In genomic region chr17:81832608-81833159, GRCh38 we compare ENCODE assay signal across 1 cellular context.
TF ChIP-seq lines count a peak whose summit lies in the region.

No MANE protein-coding gene starts in this region.

TF ChIP-seq in endothelial cell of umbilical vein, 7 proteins besides CTCF, POLR2A, EP300 and RAD21:
- no peak for TF ChIP-seq MAX (IDR thresholded peaks at IDR 0.05; ENCODE audit: insufficient read depth, insufficient read length)
- no peak for TF ChIP-seq POLR2AphosphoS5 (IDR thresholded peaks at IDR 0.05; ENCODE audit: insufficient read depth, low read depth, low read length)
- TF ChIP-seq MYC (IDR thresholded peaks at IDR 0.05; ENCODE audit: low read depth, low read length) = no peak
- no peak for TF ChIP-seq FOS (IDR thresholded peaks at IDR 0.05; ENCODE audit: borderline replicate concordance, insufficient read depth, low read length)
- TF ChIP-seq GATA2 (IDR thresholded peaks at IDR 0.05; ENCODE audit: insufficient read depth, insufficient read length, low read depth, low read length) = no peak
- TF ChIP-seq JUN (IDR thresholded peaks at IDR 0.05; ENCODE audit: borderline replicate concordance, insufficient read depth, insufficient read length, low read depth) = no peak
- TF ChIP-seq EZH2 (IDR thresholded peaks at IDR 0.05; ENCODE audit: borderline replicate concordance, low read depth, low read length, severe bottlenecking) = no peak
